ENCODE assay signal across 24 cellular contexts in the genomic region with DNA sequence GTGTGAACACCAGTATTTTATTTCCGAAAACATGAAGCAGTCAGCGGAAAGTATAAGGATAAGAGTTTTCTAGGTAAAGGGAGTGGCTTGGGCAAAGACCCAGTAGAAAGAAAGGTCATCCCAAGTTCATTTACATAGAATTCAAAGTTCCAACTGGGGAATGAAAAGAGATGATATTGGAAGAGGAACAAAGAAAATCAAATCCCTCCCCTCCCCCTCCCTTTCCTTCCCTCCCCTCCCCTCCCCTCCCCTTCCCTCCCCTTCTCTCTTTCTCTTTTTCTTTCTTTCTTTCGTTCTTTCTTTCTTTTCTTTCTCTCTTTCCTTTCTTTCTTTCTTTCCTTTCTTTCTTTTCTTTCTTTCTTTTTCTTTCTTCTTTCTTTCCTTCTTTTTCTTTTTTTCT.
"Had no signal": no experiment of that assay in that cellular context is flagged by ENCODE, and none has a peak within 500 bp of the region (broad histone marks: within the 10 kb centered on the region; RNA-seq: fewer than 3 reads in every experiment).

No MANE protein-coding gene starts in this region.

- H3K27ac ChIP-seq: coronary artery, dorsolateral prefrontal cortex, esophagus muscularis mucosa, foreskin keratinocyte, gastroesophageal sphincter, heart left ventricle, hepatocyte, left lung, lower lobe of right lung had no signal

- H3K9me3 ChIP-seq: esophagus muscularis mucosa, gastroesophageal sphincter, left lung, lower lobe of right lung, mucosa of descending colon had no signal

- H3K27me3 ChIP-seq: esophagus muscularis mucosa, foreskin keratinocyte, gastroesophageal sphincter, heart left ventricle, hepatocyte, left lung had no signal

- H3K4me1 Mint-ChIP-seq: mesothelial cell of epicardium; naive B cell; naive thymus-derived CD8-positive, alpha-beta T cell had no signal

- H3K27ac Mint-ChIP-seq: mesothelial cell of epicardium; naive B cell; naive thymus-derived CD8-positive, alpha-beta T cell had no signal

- H3K79me2 ChIP-seq: hepatocyte had no signal

- FAIRE-seq: endothelial cell of umbilical vein, frontal cortex, islet of Langerhans, keratinocyte had no signal

- H3K4me3 ChIP-seq: coronary artery, dorsolateral prefrontal cortex, esophagus muscularis mucosa, gastroesophageal sphincter, heart left ventricle, hepatocyte, left lung, lower lobe of right lung, mucosa of descending colon had no signal

- H3K27me3 Mint-ChIP-seq: naive B cell; naive thymus-derived CD8-positive, alpha-beta T cell had no signal

- ATAC-seq: foreskin keratinocyte; gastroesophageal sphincter; heart left ventricle; left cardiac atrium; left lung; left ventricle myocardium superior; lower lobe of right lung; mucosa of descending colon; naive thymus-derived CD8-positive, alpha-beta T cell had no signal

- H3K4me1 ChIP-seq: esophagus muscularis mucosa, foreskin keratinocyte, gastroesophageal sphincter, heart left ventricle, left lung, lower lobe of right lung had no signal

- H3K4me2 ChIP-seq: hepatocyte had no signal

- H3K4me3 Mint-ChIP-seq: mesothelial cell of epicardium; naive B cell; naive thymus-derived CD8-positive, alpha-beta T cell had no signal

- DNase-seq: dermis blood vessel endothelial cell; dorsolateral prefrontal cortex; effector CD4-positive, alpha-beta T cell; effector memory CD4-positive, alpha-beta T cell; foreskin keratinocyte; heart left ventricle; hypothalamus; left cardiac atrium; left lung; left ventricle myocardium superior; lower lobe of right lung; mesenchymal stem cell; mucosa of descending colon; naive B cell; naive thymus-derived CD8-positive, alpha-beta T cell had no signal

- H2AFZ ChIP-seq: hepatocyte had no signal

- H3K36me3 ChIP-seq: esophagus muscularis mucosa, gastroesophageal sphincter, heart left ventricle, left lung, lower lobe of right lung had no signal
